8 cellular contexts compared by ENCODE assay signal in genomic region chr3:64684715-64685261, GRCh38. TPM values are rescaled to one million over a fixed set of nuclear protein-coding genes. Genes with fewer than 3 reads are reported as not detected.
DNase-seq lines count a peak whose midpoint lies in the region; ATAC-seq, FAIRE-seq and TF ChIP-seq lines count a peak whose summit lies in the region.

No MANE protein-coding gene starts in this region.

- H3K79me2 ChIP-seq in endothelial cell of umbilical vein (ENCODE audit: control insufficient read depth, insufficient read depth, low read length): peaks cover 44% of the 10 kb centered on the region

- FAIRE-seq in endothelial cell of umbilical vein (lab: Jason Lieb, UNC): peak; percentile 78

- no peak for ATAC-seq in lung (ENCODE audit: insufficient read depth, low FRiP score)

- 5 to 7% methylated on average over 22 of the region's 22 CpGs for WGBS in lung, 2 donors
- 3 to 5% methylated on average over 12 to 22 of the region's 22 CpGs for WGBS in testis, 2 donors

- peak overlapping the region; percentile 74 for H3K9ac ChIP-seq in endothelial cell of umbilical vein (replicated peaks; ENCODE audit: extremely low read depth, insufficient read depth, low read length)

- TF ChIP-seq POLR2A in endothelial cell of umbilical vein (IDR thresholded peaks at IDR 0.05; ENCODE audit: low read depth, low read length): no peak
- TF ChIP-seq POLR2A in testis (IDR thresholded peaks at IDR 0.05): no peak

- peak overlapping the region; percentile 81 for H2AFZ ChIP-seq in endothelial cell of umbilical vein (ENCODE audit: low read depth, low read length)

- no peak overlapping the region for H3K27ac Mint-ChIP-seq in activated naive CD4-positive, alpha-beta T cell treated with anti-CD3 and anti-CD28 coated beads, Interleukin-2, amount 10 ng/mL, durations not matched to agents 7 days and 5 days

- intact Hi-C loops in endothelial cell of umbilical vein (cut with micrococcal nuclease) (loop anchor here (1.0 to 10.0 kb wide), 6 partner anchors 67 to 753 kb away; no protein-coding TSS in a partner anchor), testis (cut with DNase I; ENCODE audit: low total_unique reads) (loop anchor here (10.0 kb wide), 1 partner anchor 150 kb away; no protein-coding TSS in a partner anchor)

- peak overlapping the region; percentile 94 for H3K4me2 ChIP-seq in endothelial cell of umbilical vein (ENCODE audit: insufficient read depth, low read length)

- peak overlapping the region; percentile 61 to 89 (median 88) for H3K4me3 ChIP-seq in endothelial cell of umbilical vein (replicated peaks in 1 of 3; ENCODE audit: insufficient read depth in 1 of 3, low read depth in 1 of 3, low read length in 3 of 3)
- peak overlapping the region; percentile 62 for H3K4me3 ChIP-seq in lung
- H3K4me3 ChIP-seq in testis: peak overlapping the region; percentile 68 to 69

- no peaks in the 10 kb centered on the region for H4K20me1 ChIP-seq in endothelial cell of umbilical vein (replicated peaks; ENCODE audit: control insufficient read depth, extremely low read depth, insufficient read depth, low read length)

- H3K27me3 ChIP-seq in endothelial cell of umbilical vein (ENCODE audit: control insufficient read depth in 2 of 2, insufficient read depth in 2 of 2, low read length in 2 of 2) (no peaks in the 10 kb centered on the region), lung (ENCODE audit: control insufficient read depth, insufficient read depth) (no peaks in the 10 kb centered on the region), testis (no peaks in the 10 kb centered on the region)

- TF ChIP-seq CTCF in endothelial cell of umbilical vein (IDR thresholded peaks at IDR 0.05; ENCODE audit: extremely low read depth in 1 of 2, insufficient read depth in 1 of 2, low read depth in 1 of 2, low read length in 2 of 2) (no peak), lung (IDR thresholded peaks at IDR 0.05; ENCODE audit: control extremely low read depth, extremely low read depth) (no peak), testis (IDR thresholded peaks at IDR 0.05) (no peak)

- dilution Hi-C loops in endothelial cell of umbilical vein (cut with MboI; ENCODE audit: extremely low pct_ligation_motif_present, low sequenced_read_pairs): no loop called here

- H3K4me1 Mint-ChIP-seq in activated naive CD4-positive, alpha-beta T cell treated with anti-CD3 and anti-CD28 coated beads, Interleukin-2, amount 10 ng/mL, durations not matched to agents 7 days and 5 days: peaks cover 5% of the 10 kb centered on the region

- POLR2A ChIA-PET in endothelial cell of umbilical vein (lab: Charles Lee): interaction anchor here (0.5 kb wide), 1 partner anchor 953 kb away, joined by 3 read pairs; no protein-coding TSS in a partner anchor

- CTCF ChIA-PET in endothelial cell of umbilical vein (lab: Charles Lee): interaction anchor here (0.7 to 1.2 kb wide), 4 partner anchors 33 to 154 kb away, joined by 3 to 5 read pairs (median 4); no protein-coding TSS in a partner anchor
- CTCF ChIA-PET in activated naive CD4-positive, alpha-beta T cell treated with anti-CD3 and anti-CD28 coated beads, Interleukin-2, amount 10 ng/mL, durations not matched to agents 7 days and 5 days (lab: Charles Lee): no interaction called here

- H3K9me3 ChIP-seq in endothelial cell of umbilical vein (replicated peaks; ENCODE audit: control insufficient read depth, insufficient read depth, low read length): no peaks in the 10 kb centered on the region
- H3K9me3 ChIP-seq in lung (ENCODE audit: control insufficient read depth in 2 of 2, insufficient read depth in 1 of 2, low read length in 1 of 2): no peaks in the 10 kb centered on the region
- no peaks in the 10 kb centered on the region for H3K9me3 ChIP-seq in testis

- no peak overlapping the region for H3K4me3 Mint-ChIP-seq in activated naive CD4-positive, alpha-beta T cell treated with anti-CD3 and anti-CD28 coated beads, Interleukin-2, amount 10 ng/mL, durations not matched to agents 7 days and 5 days

- H3K4me1 ChIP-seq in endothelial cell of umbilical vein (ENCODE audit: control insufficient read depth, extremely low read depth, insufficient read depth, low read length) (peaks cover 17% of the 10 kb centered on the region), lung (ENCODE audit: control insufficient read depth in 2 of 2, insufficient read depth in 2 of 2, low read length in 2 of 2) (peaks cover 6 to 20% of the 10 kb centered on the region in 2 donors), testis (peaks cover 3% of the 10 kb centered on the region)

- H3K27ac ChIP-seq in endothelial cell of umbilical vein (ENCODE audit: insufficient read depth, low read depth, low read length) (peak overlapping the region; percentile 84), lung (ENCODE audit: low read depth in 1 of 2, low read length in 1 of 2) (peak overlapping the region; percentile 68 to 91), testis (peak overlapping the region; percentile 89 to 94)

- no peaks in the 10 kb centered on the region for H3K36me3 Mint-ChIP-seq in activated naive CD4-positive, alpha-beta T cell treated with anti-CD3 and anti-CD28 coated beads, Interleukin-2, amount 10 ng/mL, durations not matched to agents 7 days and 5 days

- H3K36me3 ChIP-seq in endothelial cell of umbilical vein (ENCODE audit: control insufficient read depth in 2 of 2, extremely low read depth in 1 of 2, insufficient read depth in 2 of 2, low read length in 2 of 2): peaks cover 0 to 6% of the 10 kb centered on the region in 2 experiments
- H3K36me3 ChIP-seq in lung (ENCODE audit: control insufficient read depth in 2 of 2, insufficient read depth in 2 of 2, low read length in 2 of 2): peaks cover 0 to 8% of the 10 kb centered on the region in 2 donors
- no peaks in the 10 kb centered on the region for H3K36me3 ChIP-seq in testis (ENCODE audit: low read depth, missing control alignments)

- H3K9me3 Mint-ChIP-seq in activated naive CD4-positive, alpha-beta T cell treated with anti-CD3 and anti-CD28 coated beads, Interleukin-2, amount 10 ng/mL, durations not matched to agents 7 days and 5 days: no peaks in the 10 kb centered on the region

- H3K27me3 Mint-ChIP-seq in activated naive CD4-positive, alpha-beta T cell treated with anti-CD3 and anti-CD28 coated beads, Interleukin-2, amount 10 ng/mL, durations not matched to agents 7 days and 5 days: peaks cover 58% of the 10 kb centered on the region

- no TSS peak for BruUV-seq in endothelial cell of umbilical vein (replicated peaks; lab: Mats Ljungman, UMichigan)

- DNase-seq in NCI-H2227 treated with DMSO at 0.1 percent for 48 hours (lab: John Stamatoyannopoulos, UW): peak; percentile 3
- DNase-seq in endothelial cell of umbilical vein (ENCODE audit: low read depth, low spot score): peak; percentile 83
- DNase-seq in lung (ENCODE audit: low spot score): no peak
- peak; percentile 62 for DNase-seq in testis
- no peak for DNase-seq in activated gamma-delta T cell treated with Interleukin-2 at 50 U/mL for 16 hours
- no peak for DNase-seq in COLO829 (ENCODE audit: low spot score)
- no peak for DNase-seq in activated naive CD4-positive, alpha-beta T cell treated with anti-CD3 and anti-CD28 coated beads, Interleukin-2, amount 10 ng/mL, durations not matched to agents 7 days and 5 days
- no peak for DNase-seq in SW 1271 (lab: John Stamatoyannopoulos, UW)

- H3K9me1 ChIP-seq in endothelial cell of umbilical vein (replicated peaks; ENCODE audit: control insufficient read depth, extremely low read depth, insufficient read depth, low read length): no peaks in the 10 kb centered on the region

TF ChIP-seq in endothelial cell of umbilical vein, 7 proteins besides CTCF, POLR2A, EP300 and RAD21:
- no peak for TF ChIP-seq MYC (IDR thresholded peaks at IDR 0.05; ENCODE audit: low read depth, low read length)
- TF ChIP-seq FOS (IDR thresholded peaks at IDR 0.05; ENCODE audit: borderline replicate concordance, insufficient read depth, low read length): peak; percentile 76
- TF ChIP-seq MAX (IDR thresholded peaks at IDR 0.05; ENCODE audit: insufficient read depth, insufficient read length): peak; percentile 53

RNA-seq across cellular contexts. Expression of gene ADAMTS9, which starts 3.0 kb away (rescaled TPM):
- total RNA-seq in endothelial cell of umbilical vein (22.6 and 23.9 TPM in 2 replicates), lung (10 to 100 TPM; 46.2 to 75.6 TPM), testis (1 to 10 TPM; 5.1 to 8.1 TPM)
- polyA plus RNA-seq in endothelial cell of umbilical vein (5.1 and 6.5 TPM in 2 replicates), lung (10 to 100 TPM; 29.9 to 39.6 TPM), testis (ENCODE audit: insufficient read depth, low read depth, low replicate concordance) (5.9 TPM)
- 5.9 and 7.8 TPM in 2 replicates for polyA plus RNA-seq in endothelial cell of umbilical vein (2011; cell fraction: cytosol; rRNA removed)
- 25.5 and 28.4 TPM in 2 replicates for polyA plus RNA-seq in endothelial cell of umbilical vein (2011; cell fraction: nucleus; rRNA removed)
- 6.1 and 10.8 TPM in 2 replicates for polyA plus RNA-seq in endothelial cell of umbilical vein (2012)
- polyA minus RNA-seq in endothelial cell of umbilical vein: 27.9 and 37.5 TPM in 2 replicates
- not detected for polyA minus RNA-seq in endothelial cell of umbilical vein (2011; cell fraction: cytosol; rRNA and poly(A)+ RNA removed)
- 66.5 and 106 TPM in 2 replicates for polyA minus RNA-seq in endothelial cell of umbilical vein (2011; cell fraction: nucleus; rRNA and poly(A)+ RNA removed)

Comparison
In these comparisons a context has a peak if more than half of its experiments do, and no peak if none do; other contexts are left out.
1. DNase-seq: peak in NCI-H2227 treated with DMSO at 0.1 percent for 48 hours (single experiment), endothelial cell of umbilical vein (single experiment) and testis (single experiment); none in lung (single experiment), activated gamma-delta T cell treated with Interleukin-2 at 50 U/mL for 16 hours (single experiment), COLO829 (single experiment), activated naive CD4-positive, alpha-beta T cell treated with anti-CD3 and anti-CD28 coated beads, Interleukin-2, amount 10 ng/mL, durations not matched to agents 7 days and 5 days (single experiment) and SW 1271 (0 of 2).
2. Peak in every context shown above with its lines, with median percentiles within 50 percentile points of each other: H3K27ac ChIP-seq and H3K4me3 ChIP-seq.